8 cellular contexts compared by ENCODE assay signal in the genomic region with DNA sequence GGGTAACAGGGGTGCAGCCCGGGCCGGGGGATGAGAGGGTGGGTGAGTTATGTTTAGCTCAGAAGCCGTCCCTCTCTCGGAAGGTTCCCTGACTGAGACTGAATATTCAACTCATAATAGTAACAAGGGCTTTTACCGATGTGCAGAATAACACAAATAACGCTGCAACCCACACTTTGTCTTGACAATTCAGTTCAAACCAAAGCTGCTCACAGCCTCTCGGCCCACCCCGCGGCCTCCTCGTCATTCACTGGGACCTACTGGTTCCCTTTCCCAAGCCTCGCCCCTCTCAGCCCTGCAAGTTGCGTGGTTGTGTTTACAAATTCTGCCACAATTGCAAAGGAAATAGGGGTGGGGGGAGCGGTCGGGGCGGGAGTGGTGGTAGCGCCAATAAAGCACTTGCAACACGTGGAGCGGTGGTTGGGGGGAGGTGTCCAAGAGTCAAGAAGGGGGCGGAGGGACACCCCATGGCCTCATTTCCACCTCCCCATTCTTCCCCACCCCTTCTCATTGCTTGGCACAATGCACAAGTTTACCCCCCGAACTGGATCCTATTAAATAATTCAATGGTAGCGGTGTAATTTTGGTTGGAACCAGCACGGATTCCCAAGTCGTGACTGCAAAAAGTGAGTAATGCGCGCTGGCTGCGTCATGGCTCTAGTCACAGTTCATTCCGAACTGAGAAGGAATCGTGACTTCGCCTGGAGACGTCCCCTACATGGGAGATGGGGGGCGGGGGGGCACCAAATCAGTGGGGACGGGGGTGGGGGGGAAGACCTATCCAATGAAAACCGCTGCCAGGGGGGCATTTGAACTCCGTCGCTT.
DNase-seq lines count a peak whose midpoint lies in the region; ATAC-seq and TF ChIP-seq lines count a peak whose summit lies in the region.

No MANE protein-coding gene starts in this region.

- DNase-seq in HFFc6 (peak; percentile 65), astrocyte of the hippocampus (ENCODE audit: low read depth, low spot score) (peak; percentile 53), memory B cell (ENCODE audit: low spot score in 2 of 2) (no peak), foreskin melanocyte (no peak), COR-L47 (lab: John Stamatoyannopoulos, UW) (no peak)

- H3K27ac Mint-ChIP-seq in HFFc6: no peak overlapping the region
- H3K27ac Mint-ChIP-seq in memory B cell: no peak overlapping the region

- no peaks in the 10 kb centered on the region; the same call in 1 of the 2 replicates for H3K36me3 Mint-ChIP-seq in HFFc6 (ENCODE audit: low read depth)
- H3K36me3 Mint-ChIP-seq in memory B cell: peaks cover 1% of the 10 kb centered on the region

- H3K9me3 Mint-ChIP-seq in HFFc6 (no peaks in the 10 kb centered on the region), memory B cell (peaks cover 2% of the 10 kb centered on the region)

- no peaks in the 10 kb centered on the region for H3K36me3 ChIP-seq in ACC112 (ENCODE audit: insufficient read depth, low read length)

- ATAC-seq in memory B cell (ENCODE audit: low read depth) (no peak), HG02588 (IDR thresholded peaks at IDR 0.05; ENCODE audit: unreplicated experiment) (no peak), GM21576 (IDR thresholded peaks at IDR 0.05; ENCODE audit: unreplicated experiment) (no peak)

- H2AFZ ChIP-seq in ACC112 (ENCODE audit: low read length, unreplicated experiment): no peak overlapping the region

- no peak overlapping the region for H3K27ac ChIP-seq in ACC112 (ENCODE audit: low read depth, low read length)

- H3K4me3 Mint-ChIP-seq in HFFc6: peak overlapping the region; percentile 82
- peak overlapping the region; percentile 84 for H3K4me3 Mint-ChIP-seq in memory B cell

- H3K4me1 Mint-ChIP-seq in HFFc6 (ENCODE audit: low read depth) (peaks cover 55% of the 10 kb centered on the region), memory B cell (peaks cover 35% of the 10 kb centered on the region)

- H3K27me3 ChIP-seq in ACC112 (ENCODE audit: insufficient read depth, low read length): peaks cover 97% of the 10 kb centered on the region

- H3K4me1 ChIP-seq in ACC112 (ENCODE audit: control insufficient read depth, insufficient read depth, low read length, unreplicated experiment): peaks cover 29% of the 10 kb centered on the region

- H3K27me3 Mint-ChIP-seq in HFFc6 (ENCODE audit: insufficient read depth) (peaks cover 62% of the 10 kb centered on the region), memory B cell (peaks cover 49% of the 10 kb centered on the region)

- peak overlapping the region; percentile 81 for H3K4me3 ChIP-seq in ACC112 (ENCODE audit: low read depth, low read length)

- no peak for TF ChIP-seq CTCF in HFFc6 (IDR thresholded peaks at IDR 0.05)

- no peaks in the 10 kb centered on the region for H3K79me2 ChIP-seq in ACC112 (ENCODE audit: control insufficient read depth, insufficient read depth, low read length, unreplicated experiment)

Comparison
In these comparisons a context has a peak if more than half of its experiments do, and no peak if none do; other contexts are left out.
1. DNase-seq: peak in HFFc6 (single experiment) and astrocyte of the hippocampus (single experiment); none in memory B cell (0 of 2), foreskin melanocyte (single experiment) and COR-L47 (single experiment).